In the genomic region with DNA sequence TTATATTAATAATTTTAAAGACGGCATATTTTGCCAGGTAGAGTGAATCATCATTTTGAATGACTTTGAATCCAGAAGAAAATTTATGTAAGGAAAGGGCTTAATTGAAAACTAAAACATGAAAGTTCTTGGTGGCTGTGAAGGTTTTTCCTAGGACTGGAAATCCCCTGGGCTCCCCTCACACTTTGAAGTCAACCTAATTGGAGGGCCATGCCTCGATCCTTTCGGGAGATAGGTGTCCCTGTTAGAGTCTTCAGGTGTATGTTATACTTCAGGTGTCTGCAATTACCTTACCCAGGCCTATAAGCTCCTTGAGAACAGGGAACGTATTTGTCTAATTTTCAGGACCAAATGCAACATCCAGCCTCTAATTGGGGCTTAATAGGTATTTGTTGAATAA, we compare ENCODE assay signal across 15 cellular contexts.
DNase-seq lines count a peak whose midpoint lies in the region; ATAC-seq lines count a peak whose summit lies in the region.
"Had no signal": no experiment of that assay in that cellular context is flagged by ENCODE, and none has a peak within 500 bp of the region (broad histone marks: within the 10 kb centered on the region; RNA-seq: fewer than 3 reads in every experiment).

No MANE protein-coding gene starts in this region.

- peak overlapping the region in 6 of 8 donors; percentile 2 to 85 (median 46) for H3K4me3 Mint-ChIP-seq in CD4-positive, alpha-beta memory T cell
- H3K4me3 Mint-ChIP-seq in IgD-negative memory B cell: no peak overlapping the region
- no peak overlapping the region for H3K4me3 Mint-ChIP-seq in activated T-helper 2 cell treated with anti-CD3 and anti-CD28 coated beads, Interferon-gamma antibody, Interleukin-2, Interleukin-4, amounts not matched to agents 10 μg/mL and 5 μg/mL and 100 μg/mL, durations not matched to agents 14 hours and 24 hours and 36 hours (ENCODE audit: low read depth)
- H3K4me3 Mint-ChIP-seq in naive thymus-derived CD4-positive, alpha-beta T cell: peak overlapping the region in 6 of 10 donors; percentile 21 to 92 (median 64)

- peak overlapping the region; percentile 88 for H3K27ac ChIP-seq in CD4-positive, alpha-beta memory T cell (ENCODE audit: low read depth, low read length)
- H3K27ac ChIP-seq in naive thymus-derived CD4-positive, alpha-beta T cell (ENCODE audit: low read depth, low read length): peak overlapping the region; percentile 93
- H3K27ac ChIP-seq: thoracic aorta had no signal

- no peaks in the 10 kb centered on the region for H3K27me3 Mint-ChIP-seq in CD4-positive, alpha-beta memory T cell
- peaks cover 1% of the 10 kb centered on the region for H3K27me3 Mint-ChIP-seq in IgD-negative memory B cell
- no peaks in the 10 kb centered on the region for H3K27me3 Mint-ChIP-seq in activated T-helper 2 cell treated with anti-CD3 and anti-CD28 coated beads, Interferon-gamma antibody, Interleukin-2, Interleukin-4, amounts not matched to agents 10 μg/mL and 5 μg/mL and 100 μg/mL, durations not matched to agents 14 hours and 24 hours and 36 hours (ENCODE audit: low read depth)
- H3K27me3 Mint-ChIP-seq in naive thymus-derived CD4-positive, alpha-beta T cell: no peaks in the 10 kb centered on the region

- peak in 2 of 5 donors; percentile 29 to 54 for DNase-seq in CD4-positive, alpha-beta memory T cell
- no peak for DNase-seq in activated T-helper 2 cell treated with anti-CD3 and anti-CD28 coated beads, Interferon-gamma antibody, Interleukin-2, Interleukin-4, amounts not matched to agents 10 μg/mL and 5 μg/mL and 100 μg/mL, durations not matched to agents 14 hours and 24 hours and 36 hours (ENCODE audit: low spot score)
- DNase-seq in naive thymus-derived CD4-positive, alpha-beta T cell: peak in 1 of 9 donors; percentile 48
- DNase-seq in amygdala (lab: John Stamatoyannopoulos, UW): no peak
- no peak for DNase-seq in iPS-NIHi11 (ENCODE audit: low spot score)
- DNase-seq: C1 segment of cervical spinal cord, hippocampal formation, left colon, mucosa of descending colon, NCI-H2081, NCI-H524 treated with DMSO at 0.1 percent for 48 hours, SK-N-SH had no signal

- H3K4me1 Mint-ChIP-seq in CD4-positive, alpha-beta memory T cell: peaks cover 62 to 92% (median 75%) of the 10 kb centered on the region in 4 donors
- H3K4me1 Mint-ChIP-seq in IgD-negative memory B cell: peaks cover 50 to 62% (median 51%) of the 10 kb centered on the region in 3 donors
- H3K4me1 Mint-ChIP-seq in activated T-helper 2 cell treated with anti-CD3 and anti-CD28 coated beads, Interferon-gamma antibody, Interleukin-2, Interleukin-4, amounts not matched to agents 10 μg/mL and 5 μg/mL and 100 μg/mL, durations not matched to agents 14 hours and 24 hours and 36 hours (ENCODE audit: low read depth): peaks cover 73% of the 10 kb centered on the region
- H3K4me1 Mint-ChIP-seq in naive thymus-derived CD4-positive, alpha-beta T cell: peaks cover 56 to 98% (median 88%) of the 10 kb centered on the region in 7 donors

- H3K36me3 ChIP-seq in CD4-positive, alpha-beta memory T cell (ENCODE audit: insufficient read depth, low read length): no peaks in the 10 kb centered on the region
- H3K36me3 ChIP-seq in naive thymus-derived CD4-positive, alpha-beta T cell (ENCODE audit: control insufficient read depth in 2 of 3, insufficient read depth in 3 of 3, low read length in 3 of 3): no peaks in the 10 kb centered on the region
- H3K36me3 ChIP-seq: thoracic aorta had no signal

- ATAC-seq in naive thymus-derived CD4-positive, alpha-beta T cell: no peak
- no peak for ATAC-seq in HG03565 (IDR thresholded peaks at IDR 0.05; ENCODE audit: unreplicated experiment)
- ATAC-seq: left colon, mucosa of descending colon had no signal

- H3K27ac Mint-ChIP-seq in CD4-positive, alpha-beta memory T cell: peak overlapping the region; percentile 95 to 100 (median 100)
- H3K27ac Mint-ChIP-seq in IgD-negative memory B cell: peak overlapping the region in 2 of 3 donors; percentile 76 to 93
- peak overlapping the region; percentile 95 for H3K27ac Mint-ChIP-seq in activated T-helper 2 cell treated with anti-CD3 and anti-CD28 coated beads, Interferon-gamma antibody, Interleukin-2, Interleukin-4, amounts not matched to agents 10 μg/mL and 5 μg/mL and 100 μg/mL, durations not matched to agents 14 hours and 24 hours and 36 hours
- H3K27ac Mint-ChIP-seq in naive thymus-derived CD4-positive, alpha-beta T cell: peak overlapping the region; percentile 97 to 100 (median 100)

- H3K9me3 ChIP-seq in CD4-positive, alpha-beta memory T cell (ENCODE audit: control insufficient read depth in 1 of 2, low read length in 2 of 2): no peaks in the 10 kb centered on the region
- no peaks in the 10 kb centered on the region for H3K9me3 ChIP-seq in naive thymus-derived CD4-positive, alpha-beta T cell (ENCODE audit: control insufficient read depth in 2 of 3, low read length in 3 of 3)
- H3K9me3 ChIP-seq: mucosa of descending colon, SK-N-SH, thoracic aorta had no signal

- peaks cover 0 to 3% of the 10 kb centered on the region in 2 donors for H3K36me3 Mint-ChIP-seq in CD4-positive, alpha-beta memory T cell
- H3K36me3 Mint-ChIP-seq in IgD-negative memory B cell: peaks cover 2% of the 10 kb centered on the region
- H3K36me3 Mint-ChIP-seq in activated T-helper 2 cell treated with anti-CD3 and anti-CD28 coated beads, Interferon-gamma antibody, Interleukin-2, Interleukin-4, amounts not matched to agents 10 μg/mL and 5 μg/mL and 100 μg/mL, durations not matched to agents 14 hours and 24 hours and 36 hours (ENCODE audit: low read depth): no peaks in the 10 kb centered on the region
- H3K36me3 Mint-ChIP-seq in naive thymus-derived CD4-positive, alpha-beta T cell: peaks cover 0 to 11% (median 0%) of the 10 kb centered on the region in 5 donors

- CTCF ChIA-PET in CD4-positive, alpha-beta memory T cell (lab: Charles Lee; ENCODE audit: partially characterized antibody): interaction anchor here (2.7 to 6.5 kb wide), 3 partner anchors 12 to 134 kb away, joined by 8 to 85 read pairs (median 18); no protein-coding TSS in a partner anchor
- CTCF ChIA-PET in naive thymus-derived CD4-positive, alpha-beta T cell (lab: Charles Lee): interaction anchor here (1.2 to 1.4 kb wide), 3 partner anchors 31 to 72 kb away, joined by 3 to 7 read pairs (median 4); no protein-coding TSS in a partner anchor

- H3K4me3 ChIP-seq in CD4-positive, alpha-beta memory T cell (ENCODE audit: low read length in 2 of 2): no peak overlapping the region
- H3K4me3 ChIP-seq in naive thymus-derived CD4-positive, alpha-beta T cell (ENCODE audit: low read length): no peak overlapping the region
- H3K4me3 ChIP-seq: mucosa of descending colon, thoracic aorta had no signal

- no peaks in the 10 kb centered on the region for H3K27me3 ChIP-seq in CD4-positive, alpha-beta memory T cell (ENCODE audit: insufficient read depth, low read length)
- no peaks in the 10 kb centered on the region for H3K27me3 ChIP-seq in naive thymus-derived CD4-positive, alpha-beta T cell (ENCODE audit: control insufficient read depth in 2 of 2, insufficient read depth in 2 of 2, low read length in 2 of 2)

- POLR2A ChIA-PET in CD4-positive, alpha-beta memory T cell (lab: Charles Lee; ENCODE audit: partially characterized antibody): interaction anchor here (0.9 to 16.2 kb wide), 10 partner anchors 14 to 391 kb away, joined by 3 to 743 read pairs (median 28); partner anchors contain the start of gene ARL4C
- POLR2A ChIA-PET in naive thymus-derived CD4-positive, alpha-beta T cell (lab: Charles Lee): interaction anchor here (0.8 to 18.5 kb wide), 12 partner anchors 9 to 142 kb away, joined by 3 to 643 read pairs (median 12); partner anchors contain the start of gene ARL4C

- intact Hi-C loops in CD4-positive, alpha-beta memory T cell (cut with micrococcal nuclease): loop anchor here (2.0 to 10.0 kb wide), 2 partner anchors 31 to 429 kb away; no protein-coding TSS in a partner anchor
- intact Hi-C loops in activated T-helper 2 cell treated with anti-CD3 and anti-CD28 coated beads, Interferon-gamma antibody, Interleukin-2, Interleukin-4, amounts not matched to agents 10 μg/mL and 5 μg/mL and 100 μg/mL, durations not matched to agents 14 hours and 24 hours and 36 hours (cut with micrococcal nuclease): loop anchor here (1.0 to 2.0 kb wide), 3 partner anchors 23 to 55 kb away; no protein-coding TSS in a partner anchor
- intact Hi-C loops in naive thymus-derived CD4-positive, alpha-beta T cell (cut with micrococcal nuclease): loop anchor here in 1 of 2 donors (1.0 to 2.0 kb wide), 2 partner anchors 21 to 31 kb away; no protein-coding TSS in a partner anchor

- no peaks in the 10 kb centered on the region for H3K9me3 Mint-ChIP-seq in CD4-positive, alpha-beta memory T cell
- peaks cover 0 to 6% (median 1%) of the 10 kb centered on the region in 3 donors for H3K9me3 Mint-ChIP-seq in IgD-negative memory B cell
- H3K9me3 Mint-ChIP-seq in activated T-helper 2 cell treated with anti-CD3 and anti-CD28 coated beads, Interferon-gamma antibody, Interleukin-2, Interleukin-4, amounts not matched to agents 10 μg/mL and 5 μg/mL and 100 μg/mL, durations not matched to agents 14 hours and 24 hours and 36 hours: no peaks in the 10 kb centered on the region
- peaks cover 0 to 5% (median 0%) of the 10 kb centered on the region in 11 donors for H3K9me3 Mint-ChIP-seq in naive thymus-derived CD4-positive, alpha-beta T cell

- peaks cover 93% of the 10 kb centered on the region for H3K4me1 ChIP-seq in CD4-positive, alpha-beta memory T cell (ENCODE audit: insufficient read depth, low read length)
- peaks cover 87 to 90% of the 10 kb centered on the region in 2 donors for H3K4me1 ChIP-seq in naive thymus-derived CD4-positive, alpha-beta T cell (ENCODE audit: control insufficient read depth in 2 of 2, insufficient read depth in 2 of 2, low read length in 2 of 2)

Comparison
In these comparisons a context has a peak if more than half of its experiments do, and no peak if none do; other contexts are left out.
1. H3K4me3 Mint-ChIP-seq: peak in CD4-positive, alpha-beta memory T cell (6 of 8) and naive thymus-derived CD4-positive, alpha-beta T cell (6 of 10); none in IgD-negative memory B cell (0 of 4) and activated T-helper 2 cell treated with anti-CD3 and anti-CD28 coated beads, Interferon-gamma antibody, Interleukin-2, Interleukin-4, amounts not matched to agents 10 μg/mL and 5 μg/mL and 100 μg/mL, durations not matched to agents 14 hours and 24 hours and 36 hours (single experiment).
2. Peak in every context shown above with its lines, with median percentiles within 50 percentile points of each other: H3K27ac Mint-ChIP-seq.